In the genomic region with DNA sequence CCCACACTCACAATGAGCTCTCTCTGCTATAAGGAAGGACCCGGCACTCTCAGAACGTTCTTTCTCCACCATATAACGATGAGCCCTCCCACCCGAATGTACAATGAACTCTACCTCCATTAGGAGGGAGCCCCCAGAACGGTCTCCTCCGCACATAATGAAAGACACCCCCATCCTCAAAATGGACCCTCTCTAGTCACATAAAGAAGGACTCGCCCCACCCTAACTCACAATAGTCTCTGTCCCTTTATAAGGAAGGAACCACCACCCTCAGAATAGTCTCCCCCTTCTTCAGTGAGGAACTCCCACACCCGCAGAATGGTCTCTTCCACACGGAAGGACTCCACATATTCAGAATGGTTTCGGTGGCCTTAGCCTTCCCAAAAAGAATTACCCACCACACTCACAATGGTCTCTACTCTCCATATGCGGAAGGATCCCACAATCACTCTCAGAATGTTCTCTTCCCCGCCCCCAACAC, we compare ENCODE assay signal across 6 cellular contexts. TPM values are rescaled to one million over a fixed set of nuclear protein-coding genes. Genes with fewer than 3 reads are reported as not detected.
DNase-seq lines count a peak whose midpoint lies in the region; ATAC-seq and TF ChIP-seq lines count a peak whose summit lies in the region.

No MANE protein-coding gene starts in this region.

- DNase-seq in AG10803 (ENCODE audit: low read depth): peak; percentile 26
- peak; percentile 42 for DNase-seq in M059J (ENCODE audit: low read depth)
- no peak for DNase-seq in esophagus squamous epithelium (lab: John Stamatoyannopoulos, UW)
- no peak for DNase-seq in stomach

- no peak for TF ChIP-seq CTCF in AG10803 (conservative IDR thresholded peaks at IDR 0.05; ENCODE audit: low read length)
- TF ChIP-seq CTCF in esophagus squamous epithelium (IDR thresholded peaks at IDR 0.05): no peak
- no peak for TF ChIP-seq CTCF in stomach (IDR thresholded peaks at IDR 0.05)

- intact Hi-C loops in esophagus squamous epithelium (cut with DNase I) (no loop called here), stomach (cut with DNase I; ENCODE audit: low total_unique reads) (no loop called here)

- TF ChIP-seq EP300 in stomach (IDR thresholded peaks at IDR 0.05): no peak

- ATAC-seq in GM18517 (IDR thresholded peaks at IDR 0.05; ENCODE audit: unreplicated experiment) (no peak), GM19328 (IDR thresholded peaks at IDR 0.05; ENCODE audit: unreplicated experiment) (no peak)

- peak overlapping the region; percentile 82 for H3K4me3 ChIP-seq in AG10803 (ENCODE audit: low read length)
- H3K4me3 ChIP-seq in esophagus squamous epithelium: peak overlapping the region; percentile 51 to 71 (median 66)
- peak overlapping the region; percentile 54 to 78 (median 60) for H3K4me3 ChIP-seq in stomach

- peaks cover 0 to 27% (median 0%) of the 10 kb centered on the region in 3 donors for H3K4me1 ChIP-seq in esophagus squamous epithelium
- peaks cover 0 to 24% (median 9%) of the 10 kb centered on the region in 4 donors for H3K4me1 ChIP-seq in stomach

- no peaks in the 10 kb centered on the region for H3K9me3 ChIP-seq in esophagus squamous epithelium
- H3K9me3 ChIP-seq in stomach: peaks cover 0 to 10% (median 0%) of the 10 kb centered on the region in 4 donors

- 3 to 37% methylated on average over 8 to 12 of the region's 12 CpGs for WGBS in esophagus squamous epithelium, 2 donors
- 0 to 28% (median 5%) methylated on average over 12 of the region's 12 CpGs for WGBS in stomach, 5 donors

- TF ChIP-seq POLR2A in esophagus squamous epithelium (IDR thresholded peaks at IDR 0.05): no peak
- no peak for TF ChIP-seq POLR2A in stomach (IDR thresholded peaks at IDR 0.05)

- H3K36me3 ChIP-seq in esophagus squamous epithelium (peaks cover 0 to 55% (median 0%) of the 10 kb centered on the region in 3 donors), stomach (peaks cover 0 to 50% (median 39%) of the 10 kb centered on the region in 4 donors)

- H3K27me3 ChIP-seq in esophagus squamous epithelium: no peaks in the 10 kb centered on the region
- H3K27me3 ChIP-seq in stomach: no peaks in the 10 kb centered on the region

- peak overlapping the region; percentile 82 to 93 (median 88) for H3K27ac ChIP-seq in esophagus squamous epithelium
- peak overlapping the region; percentile 82 to 89 (median 88) for H3K27ac ChIP-seq in stomach

RNA-seq across cellular contexts. Expression of a gene that starts 0.5 kb away (rescaled TPM):
- 70.5 and 77.8 TPM in 2 replicates for total RNA-seq in M059J (2014; rRNA removed; shearing (Covaris generic))
- total RNA-seq in esophagus squamous epithelium: 10 to 100 TPM; 13.7 to 28.9 (median 21.0) TPM
- 10 to 100 TPM in 3 of 5 donors, 1 to 10 TPM in 1, not detected in 1; 4.3 to 25.4 (median 14.5) TPM for total RNA-seq in stomach
- 10 to 100 TPM in 1 of 3 donors, 1 to 10 TPM in 2; 6.9 to 12.3 (median 10.0) TPM for polyA plus RNA-seq in stomach

RNA-seq across cellular contexts. Expression of a gene that starts 7.9 kb away (rescaled TPM):
- 14.2 and 14.3 TPM in 2 replicates for total RNA-seq in M059J (2014; rRNA removed; shearing (Covaris generic))
- total RNA-seq in esophagus squamous epithelium (1 to 10 TPM; 3.3 to 9.7 (median 7.6) TPM), stomach (10 to 100 TPM in 2 of 5 donors, 1 to 10 TPM in 3; 1.2 to 33.2 (median 9.6) TPM)
- polyA plus RNA-seq in stomach: 10 to 100 TPM in 2 of 3 donors, 1 to 10 TPM in 1; 7.3 to 12.7 (median 10.3) TPM

RNA-seq across cellular contexts. Expression of a gene that starts 13.2 kb away (rescaled TPM):
- total RNA-seq in M059J (2014; rRNA removed; shearing (Covaris generic)): 44.6 and 53.9 TPM in 2 replicates
- total RNA-seq in esophagus squamous epithelium (10 to 100 TPM; 45.3 to 87.4 (median 53.0) TPM), stomach (100 to 1,000 TPM in 1 of 5 donors, 10 to 100 TPM in 3, 1 to 10 TPM in 1; 4.7 to 148 (median 58.9) TPM)
- 100 to 1,000 TPM; 106 to 133 (median 118) TPM for polyA plus RNA-seq in stomach

RNA-seq across cellular contexts. Expression of a gene that starts 13.4 kb away (rescaled TPM):
- total RNA-seq in M059J (2014; rRNA removed; shearing (Covaris generic)): 77.6 and 90.8 TPM in 2 replicates
- total RNA-seq in esophagus squamous epithelium (10 to 100 TPM; 27.1 to 58.9 (median 34.6) TPM), stomach (10 to 100 TPM in 3 of 5 donors, 1 to 10 TPM in 2; 2.9 to 24.1 (median 14.3) TPM)
- 10 to 100 TPM; 43.4 to 77.2 (median 50.8) TPM for polyA plus RNA-seq in stomach

RNA-seq across cellular contexts. Expression of a gene that starts 46.4 kb away (rescaled TPM):
- total RNA-seq in M059J (2014; rRNA removed; shearing (Covaris generic)): 27.3 and 54.4 TPM in 2 replicates
- 10 to 100 TPM; 15.7 to 28.4 (median 24.3) TPM for total RNA-seq in esophagus squamous epithelium
- total RNA-seq in stomach: 100 to 1,000 TPM in 1 of 5 donors, 10 to 100 TPM in 4; 16.1 to 163 (median 18.1) TPM
- 10 to 100 TPM; 23.0 to 26.4 (median 25.5) TPM for polyA plus RNA-seq in stomach

Comparison
In these comparisons a context has a peak if more than half of its experiments do, and no peak if none do; other contexts are left out.
1. DNase-seq: peak in AG10803 (single experiment) and M059J (single experiment); none in esophagus squamous epithelium (single experiment) and stomach (single experiment).
2. Peak in every context shown above with its lines, with median percentiles within 50 percentile points of each other: H3K4me3 ChIP-seq.